Comparison of ENCODE assay signal across 32 cellular contexts in genomic region chr17:6435051-6435450, GRCh38. TPM values are rescaled to one million over a fixed set of nuclear protein-coding genes. Genes with fewer than 3 reads are reported as not detected.
"Had no signal": no experiment of that assay in that cellular context is flagged by ENCODE, and none has a peak within 500 bp of the region (broad histone marks: within the 10 kb centered on the region; RNA-seq: fewer than 3 reads in every experiment).

AIPL1 (minus strand) TSS chr17:6435121; CDS start chr17:6435104, 17 bp downstream.

- H3K36me3 Mint-ChIP-seq: activated naive CD4-positive, alpha-beta T cell treated with anti-CD3 and anti-CD28 coated beads, Interleukin-2, amount 50 U/mL, for 24 hours; natural killer cell; stimulated activated effector memory CD8-positive, alpha-beta T cell treated with anti-CD3 and anti-CD28 coated beads, Interleukin-12 subunit alpha, Interleukin-12 subunit beta, amount 100 ng/mL, for 72 hours; type B pancreatic cell had no signal

- H3K9me3 ChIP-seq: lower lobe of right lung, neutrophil, ovary, prostate gland, uterus had no signal

- H3K4me3 ChIP-seq: heart right ventricle, left lung, lower lobe of right lung, ovary, prostate gland, skin epidermis, uterus had no signal

- H3K4me3 Mint-ChIP-seq: activated CD4-positive, alpha-beta memory T cell treated with anti-CD3 and anti-CD28 coated beads, Interleukin-2, amount 10 ng/mL, durations not matched to agents 7 days and 5 days; activated CD4-positive, alpha-beta T cell treated with anti-CD3 and anti-CD28 coated beads, Interleukin-2, amount 10 ng/mL, durations not matched to agents 7 days and 5 days; activated naive CD4-positive, alpha-beta T cell treated with anti-CD3 and anti-CD28 coated beads, Interleukin-2, amount 50 U/mL, for 24 hours; activated T-cell treated with anti-CD3 and anti-CD28 coated beads, Interleukin-2, amount 50 U/mL, for 4 hours; natural killer cell; stimulated activated effector memory CD8-positive, alpha-beta T cell treated with anti-CD3 and anti-CD28 coated beads, Interleukin-12 subunit alpha, Interleukin-12 subunit beta, amount 100 ng/mL, for 72 hours; stimulated activated naive CD8-positive, alpha-beta T cell treated with anti-CD3 and anti-CD28 coated beads, Interleukin-15, amount 100 ng/mL, for 72 hours; T-helper 1 cell treated with Interleukin-12 subunit alpha and Interleukin-12 subunit beta and Interleukin-4 antibody, amounts not matched to agents 30 μg/mL and 1 μg/mL, for 36 hours; type B pancreatic cell; WTC11 had no signal

- ATAC-seq: activated naive CD8-positive, alpha-beta T cell treated with anti-CD3 and anti-CD28 coated beads, Interleukin-2, amount 50 U/mL, for 24 hours; activated T-cell treated with anti-CD3 and anti-CD28 coated beads, Interleukin-2, amount 50 U/mL, for 4 hours; esophagus mucosa; natural killer cell; stimulated activated effector memory CD8-positive, alpha-beta T cell treated with anti-CD3 and anti-CD28 coated beads, Interleukin-12 subunit alpha, Interleukin-12 subunit beta, amount 100 ng/mL, for 72 hours had no signal

- H3K27ac ChIP-seq: heart right ventricle, left lung, lower lobe of right lung, neutrophil, ovary, prostate gland, skin epidermis, uterus had no signal

- H3K4me1 ChIP-seq: heart right ventricle, left lung, lower lobe of right lung, prostate gland, uterus had no signal

- DNase-seq: activated CD4-positive, alpha-beta memory T cell treated with anti-CD3 and anti-CD28 coated beads, Interleukin-2, amount 10 ng/mL, durations not matched to agents 7 days and 5 days; activated CD4-positive, alpha-beta T cell treated with anti-CD3 and anti-CD28 coated beads for 1 hour; activated CD4-positive, alpha-beta T cell treated with anti-CD3 and anti-CD28 coated beads, Interleukin-2, amount 10 ng/mL, durations not matched to agents 7 days and 5 days; activated naive CD8-positive, alpha-beta T cell treated with anti-CD3 and anti-CD28 coated beads, Interleukin-2, amount 50 U/mL, for 24 hours; activated T-cell treated with anti-CD3 and anti-CD28 coated beads, Interleukin-2, amount 50 U/mL, for 4 hours; cortex of kidney; foreskin fibroblast; heart right ventricle; left lung; lower lobe of right lung; mesenchymal stem cell; natural killer cell; ovary; retina; stimulated activated CD4-positive, alpha-beta T cell treated with anti-CD3 and anti-CD28 coated beads, Interleukin-12 subunit alpha, Interleukin-12 subunit beta, amount 100 ng/mL, for 4 hours; stimulated activated CD4-positive, alpha-beta T cell treated with anti-CD3 and anti-CD28 coated beads, Interleukin-4, amount 100 ng/mL, for 1 hour; stimulated activated naive CD8-positive, alpha-beta T cell treated with anti-CD3 and anti-CD28 coated beads, Interleukin-15, amount 100 ng/mL, for 72 hours; T1000; uterus had no signal

- H3K9me3 Mint-ChIP-seq: activated naive CD4-positive, alpha-beta T cell treated with anti-CD3 and anti-CD28 coated beads, Interleukin-2, amount 50 U/mL, for 24 hours; type B pancreatic cell had no signal

- H3K27me3 ChIP-seq: ovary had no signal

- H3K36me3 ChIP-seq: heart right ventricle, left lung, lower lobe of right lung, neutrophil, ovary, prostate gland, uterus had no signal

- H3K27ac Mint-ChIP-seq: activated CD4-positive, alpha-beta memory T cell treated with anti-CD3 and anti-CD28 coated beads, Interleukin-2, amount 10 ng/mL, durations not matched to agents 7 days and 5 days; activated CD4-positive, alpha-beta T cell treated with anti-CD3 and anti-CD28 coated beads, Interleukin-2, amount 10 ng/mL, durations not matched to agents 7 days and 5 days; activated naive CD4-positive, alpha-beta T cell treated with anti-CD3 and anti-CD28 coated beads, Interleukin-2, amount 50 U/mL, for 24 hours; activated naive CD8-positive, alpha-beta T cell treated with anti-CD3 and anti-CD28 coated beads, Interleukin-2, amount 50 U/mL, for 24 hours; activated T-helper 2 cell treated with anti-CD3 and anti-CD28 coated beads, Interferon-gamma antibody, Interleukin-2, Interleukin-4, amounts not matched to agents 10 μg/mL and 5 μg/mL and 100 μg/mL, durations not matched to agents 14 hours and 24 hours and 36 hours; natural killer cell; stimulated activated effector memory CD8-positive, alpha-beta T cell treated with anti-CD3 and anti-CD28 coated beads, Interleukin-12 subunit alpha, Interleukin-12 subunit beta, amount 100 ng/mL, for 72 hours; stimulated activated naive CD8-positive, alpha-beta T cell treated with anti-CD3 and anti-CD28 coated beads, Interleukin-15, amount 100 ng/mL, for 72 hours; T-helper 1 cell treated with Interleukin-12 subunit alpha and Interleukin-12 subunit beta and Interleukin-4 antibody, amounts not matched to agents 30 μg/mL and 1 μg/mL, for 36 hours; type B pancreatic cell; WTC11 had no signal

- H3K4me1 Mint-ChIP-seq: activated CD4-positive, alpha-beta memory T cell treated with anti-CD3 and anti-CD28 coated beads, Interleukin-2, amount 10 ng/mL, durations not matched to agents 7 days and 5 days; activated CD4-positive, alpha-beta T cell treated with anti-CD3 and anti-CD28 coated beads, Interleukin-2, amount 10 ng/mL, durations not matched to agents 7 days and 5 days; activated naive CD4-positive, alpha-beta T cell treated with anti-CD3 and anti-CD28 coated beads, Interleukin-2, amount 50 U/mL, for 24 hours; activated naive CD8-positive, alpha-beta T cell treated with anti-CD3 and anti-CD28 coated beads, Interleukin-2, amount 50 U/mL, for 24 hours had no signal

RNA-seq across cellular contexts. Expression of gene AIPL1, which starts in this region (rescaled TPM):
- total RNA-seq: activated CD4-positive, alpha-beta memory T cell treated with anti-CD3 and anti-CD28 coated beads, Interleukin-2, amount 10 ng/mL, durations not matched to agents 7 days and 5 days; activated CD4-positive, alpha-beta T cell treated with anti-CD3 and anti-CD28 coated beads, Interleukin-2, amount 10 ng/mL, durations not matched to agents 7 days and 5 days; activated T-cell treated with anti-CD3 and anti-CD28 coated beads, Interleukin-2, amount 50 U/mL, for 4 hours; activated T-helper 2 cell treated with anti-CD3 and anti-CD28 coated beads, Interferon-gamma antibody, Interleukin-2, Interleukin-4, amounts not matched to agents 10 μg/mL and 5 μg/mL and 100 μg/mL, durations not matched to agents 14 hours and 24 hours and 36 hours; chondrocyte; esophagus mucosa; heart right ventricle; kidney epithelial cell; left lung; lower lobe of right lung; natural killer cell; ovary; prostate gland; sciatic nerve; uterus had no signal
- polyA plus RNA-seq: ovary had no signal
